Comparison of ENCODE assay signal across 13 cellular contexts in the genomic region with DNA sequence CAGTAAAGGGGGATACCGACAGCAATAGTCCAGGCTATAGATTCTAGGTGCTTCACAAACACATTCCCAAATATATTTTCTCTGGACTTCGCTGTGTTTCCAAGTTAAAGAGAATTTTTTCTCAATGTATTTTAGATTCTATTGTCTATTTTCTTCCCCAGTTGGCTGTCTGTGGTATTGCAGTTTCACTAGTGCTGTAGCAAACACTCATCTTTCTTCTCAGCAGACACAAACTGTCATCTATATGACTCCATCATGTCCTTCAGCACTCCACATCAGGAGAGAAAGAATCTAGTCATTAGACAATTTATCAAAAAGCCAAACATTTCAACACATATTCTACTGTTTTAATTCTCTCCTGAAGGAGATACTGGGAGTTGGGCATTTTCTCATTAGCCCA. TPM values are rescaled to one million over a fixed set of nuclear protein-coding genes. Genes with fewer than 3 reads are reported as not detected.
"Had no signal": no experiment of that assay in that cellular context is flagged by ENCODE, and none has a peak within 500 bp of the region (broad histone marks: within the 10 kb centered on the region; RNA-seq: fewer than 3 reads in every experiment).

A gene (plus strand): TSS at position 161 of the 400 bp plus-strand sequence.

RNA-seq across cellular contexts. Expression of the gene that starts here (rescaled TPM):
- total RNA-seq: activated CD4-positive, alpha-beta T cell treated with anti-CD3 and anti-CD28 coated beads, Interleukin-2, amount 10 ng/mL, durations not matched to agents 24 days and 14 days; activated CD8-positive, alpha-beta memory T cell treated with anti-CD3 and anti-CD28 coated beads for 36 hours; activated CD8-positive, alpha-beta T cell treated with anti-CD3 and anti-CD28 coated beads for 36 hours; activated naive CD8-positive, alpha-beta T cell treated with anti-CD3 and anti-CD28 coated beads for 36 hours; activated T-cell treated with anti-CD3 and anti-CD28 coated beads, Interleukin-2, amount 50 U/mL, for 72 hours; activated T-helper 17 cell treated with anti-CD3 and anti-CD28 coated beads, Interleukin-2, amount 50 U/mL, for 72 hours; aorta; cardiac muscle cell; M059J; OCI-LY7; Right ventricle myocardium inferior; T-helper 1 cell treated with Interleukin-12 subunit alpha and Interleukin-12 subunit beta and Interleukin-4 antibody, amounts not matched to agents 30 ng/mL and 1 ng/mL, for 36 hours; T-helper 2 cell treated with Interferon-gamma antibody and Interleukin-4, amounts not matched to agents 100 ng/mL and 5 ng/mL, for 36 hours had no signal
- polyA plus RNA-seq: aorta, cardiac muscle cell had no signal
